ENCODE assay signal across 8 cellular contexts in the genomic region with DNA sequence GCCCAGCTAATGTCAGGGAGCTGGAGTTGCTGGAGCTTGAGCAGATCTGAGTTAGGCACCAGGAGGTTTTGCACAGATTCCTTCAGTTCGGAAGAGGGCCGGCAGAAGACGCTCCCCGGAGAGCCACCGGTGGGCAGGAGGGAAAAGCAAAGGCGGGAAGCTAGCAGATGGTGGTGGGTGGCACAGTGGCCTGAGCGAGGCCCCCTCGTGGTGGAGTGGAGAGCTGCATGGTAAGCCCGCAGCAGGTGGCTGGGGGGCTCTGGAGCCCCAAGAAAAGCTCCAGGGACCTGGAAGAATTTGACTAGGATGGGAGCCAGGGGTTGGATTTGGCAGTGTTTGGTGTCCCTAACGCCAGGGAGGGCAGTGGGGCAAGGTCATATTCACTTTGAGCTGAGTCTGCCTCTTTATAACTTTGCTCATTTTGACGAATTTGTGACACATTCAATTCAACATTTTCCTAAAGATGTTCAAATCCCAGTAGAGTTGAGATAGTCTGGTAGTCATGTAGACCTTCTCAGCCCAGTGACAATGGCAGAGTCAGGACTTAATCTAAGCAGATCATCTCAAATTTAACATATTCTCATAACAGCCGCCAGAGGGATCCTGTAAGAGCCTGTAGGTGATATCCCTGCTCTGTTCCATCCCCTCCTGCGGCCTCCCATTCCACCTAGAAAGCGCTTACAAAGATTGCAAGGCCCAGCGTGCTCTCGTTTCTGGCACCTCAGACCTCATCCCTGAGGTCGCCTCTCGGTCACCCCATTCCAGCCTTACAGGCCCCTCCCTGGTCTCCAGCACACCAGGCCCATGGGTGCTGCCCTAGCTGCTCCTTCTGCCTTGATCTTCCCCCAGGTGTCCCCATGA. TPM values are rescaled to one million over a fixed set of nuclear protein-coding genes. Genes with fewer than 3 reads are reported as not detected.
DNase-seq lines count a peak whose midpoint lies in the region; ATAC-seq and TF ChIP-seq lines count a peak whose summit lies in the region.

No MANE protein-coding gene starts in this region.

- H3K4me3 Mint-ChIP-seq in naive thymus-derived CD4-positive, alpha-beta T cell = no peak overlapping the region

- H3K27me3 ChIP-seq in BE2C = no peaks in the 10 kb centered on the region
- no peaks in the 10 kb centered on the region for H3K27me3 ChIP-seq in H7 (ENCODE audit: control insufficient read depth, insufficient read depth, low read length)
- H3K27me3 ChIP-seq in body of pancreas = no peaks in the 10 kb centered on the region
- no peaks in the 10 kb centered on the region for H3K27me3 ChIP-seq in naive thymus-derived CD4-positive, alpha-beta T cell (ENCODE audit: control insufficient read depth in 2 of 2, insufficient read depth in 2 of 2, low read length in 2 of 2)

- peaks cover 0 to 5% (median 0%) of the 10 kb centered on the region in 7 donors for H3K4me1 Mint-ChIP-seq in naive thymus-derived CD4-positive, alpha-beta T cell

- DNase-seq in BE2C (peak; percentile 41), H7 (peak; percentile 85), body of pancreas (peak in 3 of 4 donors; percentile 15 to 59 (median 50)), NCI-H748 (lab: John Stamatoyannopoulos, UW; ENCODE audit: unreplicated experiment) (no peak), NCI-H187 (lab: John Stamatoyannopoulos, UW) (no peak), occipital lobe (lab: John Stamatoyannopoulos, UW) (no peak)
- peak in 3 of 9 donors; percentile 5 to 16 (median 12) for DNase-seq in naive thymus-derived CD4-positive, alpha-beta T cell

- no peaks in the 10 kb centered on the region for H3K4me1 ChIP-seq in BE2C
- no peaks in the 10 kb centered on the region for H3K4me1 ChIP-seq in body of pancreas
- no peaks in the 10 kb centered on the region for H3K4me1 ChIP-seq in naive thymus-derived CD4-positive, alpha-beta T cell (ENCODE audit: control insufficient read depth in 2 of 2, insufficient read depth in 2 of 2, low read length in 2 of 2)

- H3K36me3 Mint-ChIP-seq in naive thymus-derived CD4-positive, alpha-beta T cell = peaks cover 0 to 20% (median 0%) of the 10 kb centered on the region in 5 donors

- H3K27ac Mint-ChIP-seq in naive thymus-derived CD4-positive, alpha-beta T cell = peak overlapping the region in 1 of 9 donors; percentile 7

- no peaks in the 10 kb centered on the region; the same call in 1 of the 2 replicates for H3K9me3 ChIP-seq in BE2C
- no peaks in the 10 kb centered on the region for H3K9me3 ChIP-seq in body of pancreas
- no peaks in the 10 kb centered on the region for H3K9me3 ChIP-seq in naive thymus-derived CD4-positive, alpha-beta T cell (ENCODE audit: control insufficient read depth in 2 of 3, low read length in 3 of 3)

- H3K9me3 Mint-ChIP-seq in naive thymus-derived CD4-positive, alpha-beta T cell = peaks cover 0 to 31% (median 9%) of the 10 kb centered on the region in 11 donors

- ATAC-seq in body of pancreas (peak; percentile 48), GM18517 (IDR thresholded peaks at IDR 0.05; ENCODE audit: unreplicated experiment) (no peak)
- peak; percentile 38 for ATAC-seq in naive thymus-derived CD4-positive, alpha-beta T cell

- intact Hi-C loops in body of pancreas (cut with DNase I) = no loop called here
- intact Hi-C loops in naive thymus-derived CD4-positive, alpha-beta T cell (cut with micrococcal nuclease) = no loop called here

- POLR2A ChIA-PET in naive thymus-derived CD4-positive, alpha-beta T cell (lab: Charles Lee) = no interaction called here

- H3K4me3 ChIP-seq in BE2C (ENCODE audit: low read depth, low read length) (no peak overlapping the region), H7 (ENCODE audit: insufficient read depth, low read depth, low read length) (no peak overlapping the region), body of pancreas (no peak overlapping the region)
- H3K4me3 ChIP-seq in naive thymus-derived CD4-positive, alpha-beta T cell (ENCODE audit: low read length) = no peak overlapping the region

- CTCF ChIA-PET in naive thymus-derived CD4-positive, alpha-beta T cell (lab: Charles Lee) = interaction anchor here (1.3 kb wide), 1 partner anchor 8 kb away, joined by 4 read pairs; no protein-coding TSS in a partner anchor

- peak; percentile 63 for TF ChIP-seq CTCF in BE2C (IDR thresholded peaks at IDR 0.05; ENCODE audit: low read depth, low read length)
- TF ChIP-seq CTCF in body of pancreas (IDR thresholded peaks at IDR 0.05) = peak; percentile 42 to 68 (median 57)

- H3K27ac ChIP-seq in body of pancreas = no peak overlapping the region
- no peak overlapping the region for H3K27ac ChIP-seq in naive thymus-derived CD4-positive, alpha-beta T cell (ENCODE audit: low read depth, low read length)

- WGBS in body of pancreas, 2 donors = 39 to 41% methylated on average over 18 of the region's 18 CpGs

- H3K36me3 ChIP-seq in BE2C (no peaks in the 10 kb centered on the region), H7 (replicated peaks; ENCODE audit: control insufficient read depth, insufficient read depth, low read length) (no peaks in the 10 kb centered on the region), body of pancreas (replicated peaks in 1 of 2; ENCODE audit: insufficient read depth in 1 of 2, low read depth in 2 of 2) (no peaks in the 10 kb centered on the region)
- H3K36me3 ChIP-seq in naive thymus-derived CD4-positive, alpha-beta T cell (ENCODE audit: control insufficient read depth in 2 of 3, insufficient read depth in 3 of 3, low read length in 3 of 3) = no peaks in the 10 kb centered on the region

- peaks cover 0 to 32% (median 27%) of the 10 kb centered on the region in 5 donors for H3K27me3 Mint-ChIP-seq in naive thymus-derived CD4-positive, alpha-beta T cell

- TF ChIP-seq POLR2A in body of pancreas (IDR thresholded peaks at IDR 0.05) = no peak

RNA-seq across cellular contexts. Expression of a gene that starts 57.9 kb away (rescaled TPM):
- polyA plus RNA-seq in BE2C (2012; ENCODE audit: insufficient read depth, insufficient read length, low read depth) = 1.8 TPM
- total RNA-seq in H7 (2014; rRNA removed; shearing (Covaris generic)) = 0.17 TPM in 1 of 2 replicates, not detected in the other
- 1 to 10 TPM in 1 of 2 donors, under 1 TPM in 1; 0.26 to 6.3 TPM for total RNA-seq in body of pancreas
- total RNA-seq in naive thymus-derived CD4-positive, alpha-beta T cell = not detected
- not detected for polyA plus RNA-seq in naive thymus-derived CD4-positive, alpha-beta T cell
- 0.47 TPM for total RNA-seq in occipital lobe

Comparison
In these comparisons a context has a peak if more than half of its experiments do, and no peak if none do; other contexts are left out.
1. DNase-seq: peak in BE2C (single experiment), H7 (single experiment) and body of pancreas (3 of 4); none in NCI-H748 (single experiment), NCI-H187 (0 of 2) and occipital lobe (single experiment).